19 cellular contexts compared by ENCODE assay signal in genomic region chr2:142188562-142188961, GRCh38. TPM values are rescaled to one million over a fixed set of nuclear protein-coding genes. Genes with fewer than 3 reads are reported as not detected.
DNase-seq lines count a peak whose midpoint lies in the region; ATAC-seq, FAIRE-seq and TF ChIP-seq lines count a peak whose summit lies in the region.
"Had no signal": no experiment of that assay in that cellular context is flagged by ENCODE, and none has a peak within 500 bp of the region (broad histone marks: within the 10 kb centered on the region; RNA-seq: fewer than 3 reads in every experiment).

No MANE protein-coding gene starts in this region.

- no peak for TF ChIP-seq CTCF in AG10803 (conservative IDR thresholded peaks at IDR 0.05; ENCODE audit: low read length)
- no peak for TF ChIP-seq CTCF in bronchial epithelial cell (IDR thresholded peaks at IDR 0.05; ENCODE audit: insufficient read depth, low read length, severe bottlenecking)
- no peak for TF ChIP-seq CTCF in pancreas (IDR thresholded peaks at IDR 0.05)
- no peak for TF ChIP-seq CTCF in GM13977 (IDR thresholded peaks at IDR 0.05; ENCODE audit: extremely low read depth, insufficient read depth, missing control alignments)

- no peaks in the 10 kb centered on the region for H3K9me3 ChIP-seq in pancreas
- H3K9me3 ChIP-seq: HAP-1 had no signal

- WGBS in pancreas, 2 donors: 88 to 96% methylated on average over 1 of the region's 1 CpG

- H3K36me3 ChIP-seq in bronchial epithelial cell (ENCODE audit: control insufficient read depth, insufficient read depth, low read length) (no peaks in the 10 kb centered on the region), pancreas (no peaks in the 10 kb centered on the region)
- H3K36me3 ChIP-seq: HAP-1, MG63 had no signal

- FAIRE-seq in bronchial epithelial cell (lab: Jason Lieb, UNC) (no peak), pancreas (lab: Jason Lieb, UNC) (no peak)

- ATAC-seq in GM21423 (IDR thresholded peaks at IDR 0.05; ENCODE audit: unreplicated experiment) (no peak), pancreas (no peak), HG03378 (IDR thresholded peaks at IDR 0.05; ENCODE audit: unreplicated experiment) (no peak)
- ATAC-seq: Right ventricle myocardium inferior had no signal

- peak; percentile 1 for DNase-seq in AG10803 (ENCODE audit: low read depth)
- peak; percentile 4 for DNase-seq in HT1080 (ENCODE audit: low read depth)
- peak; percentile 17 for DNase-seq in bronchial epithelial cell (ENCODE audit: low read depth)
- peak; percentile 13 for DNase-seq in kidney tubule cell (ENCODE audit: low spot score)
- DNase-seq in pancreas: no peak
- no peak for DNase-seq in GM13977 (ENCODE audit: low spot score)
- DNase-seq: ACHN; CD8-positive, alpha-beta memory T cell; KG1; MG63; NCI-H1105; NCI-H1694 treated with DMSO at 0.1 percent for 48 hours; NCI-H345; NCI-H69; PC-9 had no signal

- no peaks in the 10 kb centered on the region for H3K27me3 ChIP-seq in bronchial epithelial cell (ENCODE audit: control insufficient read depth, insufficient read depth, low read length)
- no peaks in the 10 kb centered on the region for H3K27me3 ChIP-seq in pancreas
- H3K27me3 ChIP-seq: MG63 had no signal

- intact Hi-C loops in pancreas (cut with DNase I): no loop called here

- H3K4me3 ChIP-seq in AG10803 (ENCODE audit: low read length) (no peak overlapping the region), bronchial epithelial cell (ENCODE audit: low read depth, low read length) (no peak overlapping the region), pancreas (no peak overlapping the region)
- H3K4me3 ChIP-seq: HAP-1, MG63, PC-9 had no signal

- no peak overlapping the region for H3K27ac ChIP-seq in pancreas
- H3K27ac ChIP-seq: PC-9 had no signal

- in situ Hi-C loops in GM13977 (cut with MboI; ENCODE audit: low pct_unique_long_range_greater_than_20kb, low sequenced_read_pairs, unreplicated experiment): no loop called here

- H3K4me1 ChIP-seq in pancreas: peaks cover 0 to 2% (median 0%) of the 10 kb centered on the region in 3 donors
- H3K4me1 ChIP-seq: HAP-1 had no signal

RNA-seq across cellular contexts. Expression of gene LRP1B, which starts 57.7 kb away (rescaled TPM):
- total RNA-seq in HT1080 (2014; rRNA removed; shearing (Covaris generic)): 0.03 and 0.05 TPM in 2 replicates
- 0.01 and 0.03 TPM in 2 replicates for polyA plus RNA-seq in HT1080 (2015; cell fraction: cytosol; rRNA removed)
- 0.12 and 0.14 TPM in 2 replicates for polyA plus RNA-seq in HT1080 (2015; cell fraction: nucleus; rRNA removed)
- total RNA-seq in bronchial epithelial cell (under 0.01 TPM in 1 of 2 replicates, not detected in the other), pancreas (under 1 TPM; 0.06 to 0.55 (median 0.25) TPM)
- polyA plus RNA-seq in pancreas: under 1 TPM; 0.08 to 0.40 TPM
- total RNA-seq: CD8-positive, alpha-beta memory T cell; Right ventricle myocardium inferior had no signal
- polyA plus RNA-seq: CD8-positive, alpha-beta memory T cell had no signal

Comparison
In these comparisons a context has a peak if more than half of its experiments do, and no peak if none do; other contexts are left out.
1. DNase-seq: peak in AG10803 (single experiment), HT1080 (single experiment), bronchial epithelial cell (single experiment) and kidney tubule cell (single experiment); none in pancreas (0 of 6) and GM13977 (single experiment).